In the genomic region with DNA sequence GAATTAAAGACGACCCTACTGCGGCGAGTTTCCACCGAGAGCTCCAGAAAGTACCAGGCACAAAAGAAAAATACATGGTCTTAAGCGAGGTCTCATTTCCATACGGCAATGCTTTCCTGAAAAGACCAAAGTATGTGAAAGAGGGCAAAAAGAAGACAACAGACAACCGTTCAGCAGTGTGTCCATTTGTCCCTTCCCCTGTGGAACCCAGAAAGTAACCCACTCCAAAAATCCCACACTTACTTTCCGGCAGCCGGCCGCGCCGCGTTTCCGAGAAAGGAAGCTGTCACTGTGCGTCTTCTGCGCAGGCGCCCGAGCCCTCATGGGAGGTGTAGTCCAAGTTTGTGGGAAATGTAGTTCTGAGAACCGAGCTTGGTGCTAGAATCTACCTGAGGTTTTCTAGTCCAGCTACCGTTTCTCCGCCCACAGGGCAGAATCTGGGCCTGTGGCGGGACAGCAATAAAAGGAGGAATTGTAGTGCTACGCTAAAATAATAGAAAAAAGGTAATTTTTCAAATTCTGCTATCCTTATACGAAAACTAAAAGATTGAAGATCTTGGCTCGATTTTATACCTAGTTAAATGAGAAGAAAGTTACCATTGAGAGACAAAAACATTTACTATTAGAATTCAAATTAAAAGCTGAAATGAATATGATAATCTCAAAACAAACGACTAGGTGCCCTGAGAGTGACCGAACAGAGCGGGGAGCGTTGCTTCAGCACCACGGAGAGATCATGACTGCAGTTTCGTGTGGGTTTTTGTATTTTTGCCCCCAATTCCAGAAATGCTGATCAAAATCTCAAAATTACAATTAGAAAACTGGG, we compare ENCODE assay signal across 1 cellular context.
A peak's percentile ranks its signal among the peaks of the same experiment; 100 is the strongest.
TF ChIP-seq lines count a peak whose summit lies in the region.

A gene with protein sequence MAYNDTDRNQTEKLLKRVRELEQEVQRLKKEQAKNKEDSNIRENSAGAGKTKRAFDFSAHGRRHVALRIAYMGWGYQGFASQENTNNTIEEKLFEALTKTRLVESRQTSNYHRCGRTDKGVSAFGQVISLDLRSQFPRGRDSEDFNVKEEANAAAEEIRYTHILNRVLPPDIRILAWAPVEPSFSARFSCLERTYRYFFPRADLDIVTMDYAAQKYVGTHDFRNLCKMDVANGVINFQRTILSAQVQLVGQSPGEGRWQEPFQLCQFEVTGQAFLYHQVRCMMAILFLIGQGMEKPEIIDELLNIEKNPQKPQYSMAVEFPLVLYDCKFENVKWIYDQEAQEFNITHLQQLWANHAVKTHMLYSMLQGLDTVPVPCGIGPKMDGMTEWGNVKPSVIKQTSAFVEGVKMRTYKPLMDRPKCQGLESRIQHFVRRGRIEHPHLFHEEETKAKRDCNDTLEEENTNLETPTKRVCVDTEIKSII (minus strand): TSS at position 280 of the 826 bp plus-strand sequence. CDS start 6,922 bp downstream, outside the sequence.

TF ChIP-seq in H1, 55 proteins besides CTCF, POLR2A, EP300 and RAD21 (continued from another document):
- TF ChIP-seq HDAC2 (IDR thresholded peaks at IDR 0.05; ENCODE audit: borderline replicate concordance in 1 of 2, low read depth in 2 of 2, low read length in 2 of 2) (peak in 1 of 2 experiments; percentile 34; a peak in 2 of 4 replicates), SIRT6 (IDR thresholded peaks at IDR 0.05; ENCODE audit: low read length) (no peak), TAF1 (IDR thresholded peaks at IDR 0.05; ENCODE audit: low read depth, low read length) (peak; percentile 44; the same call in 1 of the 2 replicates), BACH1 (IDR thresholded peaks at IDR 0.05; ENCODE audit: low read length) (peak; percentile 36; the same call in 1 of the 2 replicates), SP4 (IDR thresholded peaks at IDR 0.05; ENCODE audit: low read length) (no peak), TCF12 (IDR thresholded peaks at IDR 0.05; ENCODE audit: low read depth, low read length) (no peak), SAP30 (IDR thresholded peaks at IDR 0.05; ENCODE audit: insufficient read depth, insufficient replicate concordance, low read length) (peak; percentile 94), HDAC6 (IDR thresholded peaks at IDR 0.05; ENCODE audit: low read depth, low read length) (no peak), SIX5 (IDR thresholded peaks at IDR 0.05; ENCODE audit: low read depth, low read length) (peak; percentile 84), KDM4A (IDR thresholded peaks at IDR 0.05; ENCODE audit: low read depth, low read length, severe bottlenecking) (peak; percentile 33), CHD2 (IDR thresholded peaks at IDR 0.05; ENCODE audit: low read length) (no peak), SRF (IDR thresholded peaks at IDR 0.05; ENCODE audit: low read depth, low read length) (no peak)
- TF ChIP-seq, protein P1, sequence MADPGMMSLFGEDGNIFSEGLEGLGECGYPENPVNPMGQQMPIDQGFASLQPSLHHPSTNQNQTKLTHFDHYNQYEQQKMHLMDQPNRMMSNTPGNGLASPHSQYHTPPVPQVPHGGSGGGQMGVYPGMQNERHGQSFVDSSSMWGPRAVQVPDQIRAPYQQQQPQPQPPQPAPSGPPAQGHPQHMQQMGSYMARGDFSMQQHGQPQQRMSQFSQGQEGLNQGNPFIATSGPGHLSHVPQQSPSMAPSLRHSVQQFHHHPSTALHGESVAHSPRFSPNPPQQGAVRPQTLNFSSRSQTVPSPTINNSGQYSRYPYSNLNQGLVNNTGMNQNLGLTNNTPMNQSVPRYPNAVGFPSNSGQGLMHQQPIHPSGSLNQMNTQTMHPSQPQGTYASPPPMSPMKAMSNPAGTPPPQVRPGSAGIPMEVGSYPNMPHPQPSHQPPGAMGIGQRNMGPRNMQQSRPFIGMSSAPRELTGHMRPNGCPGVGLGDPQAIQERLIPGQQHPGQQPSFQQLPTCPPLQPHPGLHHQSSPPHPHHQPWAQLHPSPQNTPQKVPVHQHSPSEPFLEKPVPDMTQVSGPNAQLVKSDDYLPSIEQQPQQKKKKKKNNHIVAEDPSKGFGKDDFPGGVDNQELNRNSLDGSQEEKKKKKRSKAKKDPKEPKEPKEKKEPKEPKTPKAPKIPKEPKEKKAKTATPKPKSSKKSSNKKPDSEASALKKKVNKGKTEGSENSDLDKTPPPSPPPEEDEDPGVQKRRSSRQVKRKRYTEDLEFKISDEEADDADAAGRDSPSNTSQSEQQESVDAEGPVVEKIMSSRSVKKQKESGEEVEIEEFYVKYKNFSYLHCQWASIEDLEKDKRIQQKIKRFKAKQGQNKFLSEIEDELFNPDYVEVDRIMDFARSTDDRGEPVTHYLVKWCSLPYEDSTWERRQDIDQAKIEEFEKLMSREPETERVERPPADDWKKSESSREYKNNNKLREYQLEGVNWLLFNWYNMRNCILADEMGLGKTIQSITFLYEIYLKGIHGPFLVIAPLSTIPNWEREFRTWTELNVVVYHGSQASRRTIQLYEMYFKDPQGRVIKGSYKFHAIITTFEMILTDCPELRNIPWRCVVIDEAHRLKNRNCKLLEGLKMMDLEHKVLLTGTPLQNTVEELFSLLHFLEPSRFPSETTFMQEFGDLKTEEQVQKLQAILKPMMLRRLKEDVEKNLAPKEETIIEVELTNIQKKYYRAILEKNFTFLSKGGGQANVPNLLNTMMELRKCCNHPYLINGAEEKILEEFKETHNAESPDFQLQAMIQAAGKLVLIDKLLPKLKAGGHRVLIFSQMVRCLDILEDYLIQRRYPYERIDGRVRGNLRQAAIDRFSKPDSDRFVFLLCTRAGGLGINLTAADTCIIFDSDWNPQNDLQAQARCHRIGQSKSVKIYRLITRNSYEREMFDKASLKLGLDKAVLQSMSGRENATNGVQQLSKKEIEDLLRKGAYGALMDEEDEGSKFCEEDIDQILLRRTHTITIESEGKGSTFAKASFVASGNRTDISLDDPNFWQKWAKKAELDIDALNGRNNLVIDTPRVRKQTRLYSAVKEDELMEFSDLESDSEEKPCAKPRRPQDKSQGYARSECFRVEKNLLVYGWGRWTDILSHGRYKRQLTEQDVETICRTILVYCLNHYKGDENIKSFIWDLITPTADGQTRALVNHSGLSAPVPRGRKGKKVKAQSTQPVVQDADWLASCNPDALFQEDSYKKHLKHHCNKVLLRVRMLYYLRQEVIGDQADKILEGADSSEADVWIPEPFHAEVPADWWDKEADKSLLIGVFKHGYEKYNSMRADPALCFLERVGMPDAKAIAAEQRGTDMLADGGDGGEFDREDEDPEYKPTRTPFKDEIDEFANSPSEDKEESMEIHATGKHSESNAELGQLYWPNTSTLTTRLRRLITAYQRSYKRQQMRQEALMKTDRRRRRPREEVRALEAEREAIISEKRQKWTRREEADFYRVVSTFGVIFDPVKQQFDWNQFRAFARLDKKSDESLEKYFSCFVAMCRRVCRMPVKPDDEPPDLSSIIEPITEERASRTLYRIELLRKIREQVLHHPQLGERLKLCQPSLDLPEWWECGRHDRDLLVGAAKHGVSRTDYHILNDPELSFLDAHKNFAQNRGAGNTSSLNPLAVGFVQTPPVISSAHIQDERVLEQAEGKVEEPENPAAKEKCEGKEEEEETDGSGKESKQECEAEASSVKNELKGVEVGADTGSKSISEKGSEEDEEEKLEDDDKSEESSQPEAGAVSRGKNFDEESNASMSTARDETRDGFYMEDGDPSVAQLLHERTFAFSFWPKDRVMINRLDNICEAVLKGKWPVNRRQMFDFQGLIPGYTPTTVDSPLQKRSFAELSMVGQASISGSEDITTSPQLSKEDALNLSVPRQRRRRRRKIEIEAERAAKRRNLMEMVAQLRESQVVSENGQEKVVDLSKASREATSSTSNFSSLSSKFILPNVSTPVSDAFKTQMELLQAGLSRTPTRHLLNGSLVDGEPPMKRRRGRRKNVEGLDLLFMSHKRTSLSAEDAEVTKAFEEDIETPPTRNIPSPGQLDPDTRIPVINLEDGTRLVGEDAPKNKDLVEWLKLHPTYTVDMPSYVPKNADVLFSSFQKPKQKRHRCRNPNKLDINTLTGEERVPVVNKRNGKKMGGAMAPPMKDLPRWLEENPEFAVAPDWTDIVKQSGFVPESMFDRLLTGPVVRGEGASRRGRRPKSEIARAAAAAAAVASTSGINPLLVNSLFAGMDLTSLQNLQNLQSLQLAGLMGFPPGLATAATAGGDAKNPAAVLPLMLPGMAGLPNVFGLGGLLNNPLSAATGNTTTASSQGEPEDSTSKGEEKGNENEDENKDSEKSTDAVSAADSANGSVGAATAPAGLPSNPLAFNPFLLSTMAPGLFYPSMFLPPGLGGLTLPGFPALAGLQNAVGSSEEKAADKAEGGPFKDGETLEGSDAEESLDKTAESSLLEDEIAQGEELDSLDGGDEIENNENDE (IDR thresholded peaks at IDR 0.05; ENCODE audit: insufficient replicate concordance, low read length) = no peak
TF ChIP-seq in H1: peak in this region for 10.
